Comparison of ENCODE assay signal across 1 cellular context in genomic region chr7:22834028-22834427, GRCh38.
TF ChIP-seq lines count a peak whose summit lies in the region.

No MANE protein-coding gene starts in this region.

TF ChIP-seq in GM23338, 12 proteins besides CTCF, POLR2A, EP300 and RAD21 (continued from another document):
- TF ChIP-seq REST (IDR thresholded peaks at IDR 0.05; ENCODE audit: unreplicated experiment) (no peak), CREB1 (CRISPR knock-in tag; IDR thresholded peaks at IDR 0.05; ENCODE audit: low read depth) (no peak), POLR2AphosphoS5 (IDR thresholded peaks at IDR 0.05; ENCODE audit: low read depth) (no peak), NANOG (IDR thresholded peaks at IDR 0.05; ENCODE audit: borderline replicate concordance) (no peak), ZNF114 (CRISPR knock-in tag; IDR thresholded peaks at IDR 0.05) (no peak), ZNF462 (CRISPR knock-in tag; IDR thresholded peaks at IDR 0.05) (no peak), JUNB (IDR thresholded peaks at IDR 0.05; ENCODE audit: unreplicated experiment) (no peak)
